ENCODE assay signal across 14 cellular contexts in the genomic region with DNA sequence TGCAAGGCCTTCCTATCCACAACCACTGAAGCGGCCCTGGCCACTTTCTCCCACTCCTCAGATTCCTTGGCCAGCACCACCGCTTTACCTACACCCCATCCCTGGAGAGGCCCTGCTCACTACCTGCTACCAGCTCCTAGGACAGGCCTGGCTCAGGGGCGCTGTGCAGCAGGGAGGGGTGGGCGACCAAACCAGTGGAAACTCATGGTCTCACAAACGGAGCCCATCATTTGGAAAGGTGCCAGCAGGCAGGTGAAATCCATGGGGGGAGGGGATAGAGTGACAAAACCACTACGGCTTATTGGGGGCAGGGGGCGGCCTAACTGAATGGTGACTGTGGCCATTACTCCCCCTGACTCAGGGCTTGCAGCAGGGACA.
"Had no signal": no experiment of that assay in that cellular context is flagged by ENCODE, and none has a peak within 500 bp of the region (broad histone marks: within the 10 kb centered on the region; RNA-seq: fewer than 3 reads in every experiment).

No MANE protein-coding gene starts in this region.

- H3K27me3 Mint-ChIP-seq: activated CD8-positive, alpha-beta memory T cell treated with anti-CD3 and anti-CD28 coated beads, Interleukin-2, amount 10 ng/mL, durations not matched to agents 7 days and 5 days; naive thymus-derived CD8-positive, alpha-beta T cell had no signal

- ATAC-seq: activated CD8-positive, alpha-beta memory T cell treated with anti-CD3 and anti-CD28 coated beads, Interleukin-2, amount 10 ng/mL, durations not matched to agents 7 days and 5 days; left lung; naive thymus-derived CD8-positive, alpha-beta T cell had no signal

- DNase-seq: activated CD4-positive, alpha-beta T cell treated with anti-CD3 and anti-CD28 coated beads, Interleukin-2, amount 50 U/mL, for 48 hours; activated CD4-positive, CD25-positive, alpha-beta regulatory T cell treated with anti-CD3 and anti-CD28 coated beads, Interleukin-2, amount 50 U/mL, for 72 hours; activated CD8-positive, alpha-beta memory T cell treated with anti-CD3 and anti-CD28 coated beads, Interleukin-2, amount 10 ng/mL, durations not matched to agents 7 days and 5 days; activated T-cell treated with anti-CD3 and anti-CD28 coated beads, Interleukin-2, amount 50 U/mL, for 1 hour; hippocampal formation; naive thymus-derived CD8-positive, alpha-beta T cell; nucleus accumbens; small intestine; stimulated activated CD4-positive, alpha-beta T cell treated with anti-CD3 and anti-CD28 coated beads, Interleukin-4, amount 100 ng/mL, for 24 hours; stimulated activated naive CD4-positive, alpha-beta T cell treated with Interleukin-2 at 50 U/mL for 16 hours; substantia nigra; T1000; transverse colon had no signal

- H3K4me3 Mint-ChIP-seq: activated CD8-positive, alpha-beta memory T cell treated with anti-CD3 and anti-CD28 coated beads, Interleukin-2, amount 10 ng/mL, durations not matched to agents 7 days and 5 days; naive thymus-derived CD8-positive, alpha-beta T cell had no signal

- H3K9me3 Mint-ChIP-seq: naive thymus-derived CD8-positive, alpha-beta T cell had no signal

- H3K4me1 Mint-ChIP-seq: activated CD8-positive, alpha-beta memory T cell treated with anti-CD3 and anti-CD28 coated beads, Interleukin-2, amount 10 ng/mL, durations not matched to agents 7 days and 5 days had no signal
